21 cellular contexts compared by ENCODE assay signal in the genomic region with DNA sequence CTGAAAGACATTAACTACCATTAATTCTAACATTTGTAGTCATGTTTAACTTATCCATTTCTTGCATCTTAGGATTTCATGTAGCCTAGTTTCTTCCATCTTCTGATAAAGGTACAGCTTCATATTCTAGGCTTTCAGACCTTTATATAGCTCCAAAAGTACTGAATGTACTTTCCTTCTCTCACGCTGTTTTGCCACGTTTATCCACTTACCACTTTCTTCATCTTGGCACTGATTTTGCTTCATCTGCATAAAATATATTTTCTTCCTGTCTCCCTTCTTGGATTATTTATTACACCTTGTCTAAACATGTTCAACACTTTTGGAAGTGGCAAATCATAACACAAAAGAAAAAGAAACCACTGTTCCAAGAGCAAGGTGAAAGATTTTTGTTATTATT.
DNase-seq lines count a peak whose midpoint lies in the region; ATAC-seq, FAIRE-seq and TF ChIP-seq lines count a peak whose summit lies in the region.
"Had no signal": no experiment of that assay in that cellular context is flagged by ENCODE, and none has a peak within 500 bp of the region (broad histone marks: within the 10 kb centered on the region; RNA-seq: fewer than 3 reads in every experiment).

No MANE protein-coding gene starts in this region.

- no peaks in the 10 kb centered on the region for H3K27me3 ChIP-seq in esophagus muscularis mucosa
- H3K27me3 ChIP-seq in keratinocyte (ENCODE audit: control insufficient read depth, extremely low read depth, insufficient read depth, low read length), result no peaks in the 10 kb centered on the region
- H3K27me3 ChIP-seq: BLaER1 treated with 17β-estradiol and CSF1 and Interleukin-3, amounts not matched to agents 10 nM and 100 nM had no signal

- no peaks in the 10 kb centered on the region for H3K4me1 ChIP-seq in A549
- H3K4me1 ChIP-seq in esophagus muscularis mucosa, result peaks cover 0 to 23% (median 16%) of the 10 kb centered on the region in 4 donors
- H3K4me1 ChIP-seq in keratinocyte (ENCODE audit: control insufficient read depth, extremely low read depth, insufficient read depth, low read length), result no peaks in the 10 kb centered on the region
- H3K4me1 ChIP-seq: Caco-2 had no signal

- H3K4me3 ChIP-seq in A549 (no peak overlapping the region), esophagus muscularis mucosa (no peak overlapping the region), keratinocyte (ENCODE audit: control insufficient read depth in 2 of 3, extremely low read depth in 1 of 3, insufficient read depth in 2 of 3, low read depth in 1 of 3, low read length in 3 of 3) (no peak overlapping the region)
- H3K4me3 ChIP-seq: BLaER1 treated with 17β-estradiol and CSF1 and Interleukin-3, amounts not matched to agents 10 nM and 100 nM had no signal

- no peak for TF ChIP-seq RAD21 in A549 (conservative IDR thresholded peaks at IDR 0.05 in 1 of 2, IDR thresholded peaks at IDR 0.05 in 1 of 2)

- TF ChIP-seq CTCF in A549 (IDR thresholded peaks at IDR 0.05), result no peak
- TF ChIP-seq CTCF in esophagus muscularis mucosa (IDR thresholded peaks at IDR 0.05), result no peak
- TF ChIP-seq CTCF in keratinocyte (optimal IDR thresholded peaks at IDR 0.05 in 1 of 3, IDR thresholded peaks at IDR 0.05 in 1 of 3, conservative IDR thresholded peaks at IDR 0.05 in 1 of 3; ENCODE audit: extremely low read depth in 1 of 3, insufficient read depth in 2 of 3, low read length in 3 of 3), result no peak

- H3K4me2 ChIP-seq in A549, result no peak overlapping the region
- no peak overlapping the region for H3K4me2 ChIP-seq in keratinocyte (ENCODE audit: control insufficient read depth, extremely low read depth, insufficient read depth, low read depth, low read length)
- H3K4me2 ChIP-seq: BLaER1 treated with 17β-estradiol and CSF1 and Interleukin-3, amounts not matched to agents 10 nM and 100 nM had no signal

- TF ChIP-seq EP300 in A549 (IDR thresholded peaks at IDR 0.05), result no peak
- TF ChIP-seq EP300 in esophagus muscularis mucosa (IDR thresholded peaks at IDR 0.05), result no peak

- intact Hi-C loops in esophagus muscularis mucosa (cut with DNase I), result no loop called here

- ATAC-seq in A549 (no peak), GM21360 (IDR thresholded peaks at IDR 0.05; ENCODE audit: unreplicated experiment) (no peak), GM21723 (IDR thresholded peaks at IDR 0.05; ENCODE audit: unreplicated experiment) (no peak)
- ATAC-seq: CD8-positive, alpha-beta T cell had no signal

- H3K27ac ChIP-seq in A549 (no peak overlapping the region), esophagus muscularis mucosa (replicated peaks in 1 of 4) (peak overlapping the region; percentile 46 to 83 (median 76)), keratinocyte (ENCODE audit: control insufficient read depth, insufficient read depth, low read length) (no peak overlapping the region)
- H3K27ac ChIP-seq: BLaER1 treated with 17β-estradiol and CSF1 and Interleukin-3, amounts not matched to agents 10 nM and 100 nM; C4-2B had no signal

- no peaks in the 10 kb centered on the region for H4K20me1 ChIP-seq in keratinocyte (ENCODE audit: control insufficient read depth, extremely low read depth, insufficient read depth, low read length)
- H4K20me1 ChIP-seq: BLaER1 treated with 17β-estradiol and CSF1 and Interleukin-3, amounts not matched to agents 10 nM and 100 nM had no signal

- POLR2A ChIA-PET in A549 (lab: Yijun Ruan, JAX), result no interaction called here

- DNase-seq in A549 (ENCODE audit: low read depth in 1 of 2, low spot score in 1 of 2) (no peak), esophagus muscularis mucosa (ENCODE audit: extremely low spot score) (no peak), keratinocyte (ENCODE audit: low read depth, low spot score) (no peak), SW 1271 (lab: John Stamatoyannopoulos, UW) (no peak)
- DNase-seq: 8988T; AML-193; Caco-2; Calu3; CD4-positive, alpha-beta T cell; CD8-positive, alpha-beta T cell; DMS79 treated with DMSO at 0.1 percent for 48 hours; GF-D8 had no signal

- H3K9ac ChIP-seq in keratinocyte (ENCODE audit: control insufficient read depth, extremely low read depth, insufficient read depth, low read length), result no peak overlapping the region
- H3K9ac ChIP-seq: BLaER1 treated with 17β-estradiol and CSF1 and Interleukin-3, amounts not matched to agents 10 nM and 100 nM had no signal

- H3K36me3 ChIP-seq in esophagus muscularis mucosa, result no peaks in the 10 kb centered on the region
- H3K36me3 ChIP-seq in keratinocyte (ENCODE audit: control insufficient read depth in 2 of 2, extremely low read depth in 1 of 2, insufficient read depth in 2 of 2, low read length in 2 of 2), result no peaks in the 10 kb centered on the region
- H3K36me3 ChIP-seq: BLaER1 treated with 17β-estradiol and CSF1 and Interleukin-3, amounts not matched to agents 10 nM and 100 nM had no signal

- CTCF ChIA-PET in A549 (lab: Yijun Ruan, JAX), result no interaction called here

- WGBS in A549 (ENCODE audit: missing lambda C conversion rate), result 39% methylated on average over 2 of the region's 2 CpGs
- 39% methylated on average over 2 of the region's 2 CpGs for WGBS in esophagus muscularis mucosa

- FAIRE-seq in A549 (lab: Jason Lieb, UNC) (no peak), keratinocyte (lab: Jason Lieb, UNC) (no peak)
- FAIRE-seq: A204.1, D721Med, G401.6, GM12891, GM19239 had no signal

- H3K9me3 ChIP-seq in A549, result no peaks in the 10 kb centered on the region
- H3K9me3 ChIP-seq in esophagus muscularis mucosa, result no peaks in the 10 kb centered on the region
- H3K9me3 ChIP-seq in keratinocyte (ENCODE audit: control insufficient read depth, low read depth, low read length), result no peaks in the 10 kb centered on the region
- H3K9me3 ChIP-seq: BLaER1 treated with 17β-estradiol and CSF1 and Interleukin-3, amounts not matched to agents 10 nM and 100 nM; Caco-2 had no signal

- no peaks in the 10 kb centered on the region for H3K79me2 ChIP-seq in keratinocyte (ENCODE audit: control insufficient read depth, insufficient read depth, low read length)

- no peaks in the 10 kb centered on the region for H3K9me1 ChIP-seq in keratinocyte (ENCODE audit: control insufficient read depth, extremely low read depth, insufficient read depth, low read length)

- peak overlapping the region; percentile 37 for H2AFZ ChIP-seq in keratinocyte (ENCODE audit: control insufficient read depth, low read length)

- dilution Hi-C loops in keratinocyte (cut with MboI; ENCODE audit: extremely low pct_ligation_motif_present, low sequenced_read_pairs), result no loop called here

- TF ChIP-seq POLR2A in A549 (IDR thresholded peaks at IDR 0.05; ENCODE audit: low read length) (no peak), esophagus muscularis mucosa (IDR thresholded peaks at IDR 0.05; ENCODE audit: low read depth) (no peak)

TF ChIP-seq in A549, 52 proteins besides CTCF, POLR2A, EP300 and RAD21:
- no peak for TF ChIP-seq EHMT2 (IDR thresholded peaks at IDR 0.05; ENCODE audit: low read depth)
- peak; percentile 13 for TF ChIP-seq MAFK (IDR thresholded peaks at IDR 0.05; ENCODE audit: partially characterized antibody)
- no peak for TF ChIP-seq USF2 (IDR thresholded peaks at IDR 0.05)
- no peak for TF ChIP-seq RCOR1 (IDR thresholded peaks at IDR 0.05; ENCODE audit: low read depth, low read length)

Comparison
In these comparisons a context has a peak if more than half of its experiments do, and no peak if none do; other contexts are left out.
1. H3K27ac ChIP-seq: peak in esophagus muscularis mucosa (4 of 4); none in A549 (0 of 2) and keratinocyte (single experiment).